In genomic region chr14:54216827-54217226, GRCh38 we compare ENCODE assay signal across 24 cellular contexts.
"Had no signal": no experiment of that assay in that cellular context is flagged by ENCODE, and none has a peak within 500 bp of the region (broad histone marks: within the 10 kb centered on the region; RNA-seq: fewer than 3 reads in every experiment).

No MANE protein-coding gene starts in this region.

- H3K27ac Mint-ChIP-seq: dendritic cell treated with granulocyte-macrophage colony-stimulating factor and Interleukin-4, amounts not matched to agents 40 ng/mL and 50 ng/mL, for 4 days; effector memory CD8-positive, alpha-beta T cell; naive B cell; nephron had no signal

- H3K9me3 ChIP-seq: esophagus muscularis mucosa, gastrocnemius medialis, heart right ventricle, left lung, lower lobe of right lung, psoas muscle, spleen, suprapubic skin, thyroid gland, upper lobe of left lung, vagina had no signal

- H3K4me1 ChIP-seq: gastrocnemius medialis, psoas muscle had no signal

- H3K4me3 Mint-ChIP-seq: dendritic cell treated with granulocyte-macrophage colony-stimulating factor and Interleukin-4, amounts not matched to agents 40 ng/mL and 50 ng/mL, for 4 days; effector memory CD8-positive, alpha-beta T cell; naive B cell; nephron had no signal

- H3K27me3 ChIP-seq: thyroid gland, vagina had no signal

- H3K36me3 Mint-ChIP-seq: naive B cell had no signal

- ATAC-seq: effector memory CD8-positive, alpha-beta T cell; gastrocnemius medialis; heart right ventricle; left lung; lower lobe of right lung; psoas muscle; sciatic nerve had no signal

- DNase-seq: effector memory CD8-positive, alpha-beta T cell; gastrocnemius medialis; heart right ventricle; hypothalamus; islet precursor cell; left lung; lower lobe of right lung; mesenchymal stem cell; naive B cell; psoas muscle; retina; spleen; stimulated activated CD4-positive, alpha-beta T cell treated with anti-CD3 and anti-CD28 coated beads, Interleukin-15, amount 100 ng/mL, for 24 hours; stimulated activated CD4-positive, alpha-beta T cell treated with anti-CD3 and anti-CD28 coated beads, Interleukin-1b, Interleukin-23, amount 100 ng/mL, for 48 hours; stimulated activated naive CD4-positive, alpha-beta T cell; thyroid gland; upper lobe of left lung had no signal

- H3K9me3 Mint-ChIP-seq: dendritic cell treated with granulocyte-macrophage colony-stimulating factor and Interleukin-4, amounts not matched to agents 40 ng/mL and 50 ng/mL, for 4 days; effector memory CD8-positive, alpha-beta T cell; nephron had no signal

- H3K36me3 ChIP-seq: esophagus muscularis mucosa, gastrocnemius medialis, heart right ventricle, left lung, lower lobe of right lung, spleen, suprapubic skin, thyroid gland, upper lobe of left lung, vagina had no signal

- H3K4me3 ChIP-seq: esophagus muscularis mucosa, gastrocnemius medialis, heart right ventricle, left lung, lower lobe of right lung, psoas muscle, spleen, suprapubic skin, thyroid gland, upper lobe of left lung, vagina had no signal

- H3K27ac ChIP-seq: epithelial cell of prostate, esophagus muscularis mucosa, gastrocnemius medialis, heart right ventricle, left lung, lower lobe of right lung, psoas muscle, spleen, suprapubic skin, thyroid gland, upper lobe of left lung, vagina had no signal
